1 cellular context compared by ENCODE assay signal in the genomic region with DNA sequence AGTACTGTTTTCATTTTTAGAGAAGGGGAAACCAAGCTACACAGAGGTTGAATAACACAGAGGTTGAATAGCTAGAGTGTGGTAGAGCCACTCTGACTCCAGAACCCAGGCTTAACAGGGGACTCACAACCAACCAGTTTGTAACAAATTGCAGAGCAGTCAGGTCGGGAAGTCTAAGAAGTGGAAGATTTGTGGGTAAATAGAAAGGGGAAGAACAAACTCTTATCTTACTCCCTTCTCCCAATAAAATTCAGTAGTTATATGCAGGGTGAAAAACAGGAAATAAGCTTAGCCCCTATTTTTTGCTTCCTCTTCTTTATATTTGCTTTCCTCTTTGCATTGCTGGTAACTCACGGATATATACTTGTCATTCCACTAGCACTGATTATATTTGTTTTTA.
A peak's percentile ranks its signal among the peaks of the same experiment; 100 is the strongest.
TF ChIP-seq lines count a peak whose summit lies in the region.

No MANE protein-coding gene starts in this region.

TF ChIP-seq in K562, 482 proteins besides CTCF, POLR2A, EP300 and RAD21 (continued from another document):
- TF ChIP-seq, protein P1, sequence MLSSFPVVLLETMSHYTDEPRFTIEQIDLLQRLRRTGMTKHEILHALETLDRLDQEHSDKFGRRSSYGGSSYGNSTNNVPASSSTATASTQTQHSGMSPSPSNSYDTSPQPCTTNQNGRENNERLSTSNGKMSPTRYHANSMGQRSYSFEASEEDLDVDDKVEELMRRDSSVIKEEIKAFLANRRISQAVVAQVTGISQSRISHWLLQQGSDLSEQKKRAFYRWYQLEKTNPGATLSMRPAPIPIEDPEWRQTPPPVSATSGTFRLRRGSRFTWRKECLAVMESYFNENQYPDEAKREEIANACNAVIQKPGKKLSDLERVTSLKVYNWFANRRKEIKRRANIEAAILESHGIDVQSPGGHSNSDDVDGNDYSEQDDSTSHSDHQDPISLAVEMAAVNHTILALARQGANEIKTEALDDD (IDR thresholded peaks at IDR 0.05) = peak; percentile 67; the same call in 1 of the 2 replicates
- TF ChIP-seq STAT5A (IDR thresholded peaks at IDR 0.05; ENCODE audit: borderline replicate concordance, low read length) (no peak), SMARCA5 (IDR thresholded peaks at IDR 0.05) (no peak), AFF4 (CRISPR knock-in tag; IDR thresholded peaks at IDR 0.05) (0 out of 2 replicates have a peak, but pooled peaks have one; percentile 32)
- TF ChIP-seq, protein P2, sequence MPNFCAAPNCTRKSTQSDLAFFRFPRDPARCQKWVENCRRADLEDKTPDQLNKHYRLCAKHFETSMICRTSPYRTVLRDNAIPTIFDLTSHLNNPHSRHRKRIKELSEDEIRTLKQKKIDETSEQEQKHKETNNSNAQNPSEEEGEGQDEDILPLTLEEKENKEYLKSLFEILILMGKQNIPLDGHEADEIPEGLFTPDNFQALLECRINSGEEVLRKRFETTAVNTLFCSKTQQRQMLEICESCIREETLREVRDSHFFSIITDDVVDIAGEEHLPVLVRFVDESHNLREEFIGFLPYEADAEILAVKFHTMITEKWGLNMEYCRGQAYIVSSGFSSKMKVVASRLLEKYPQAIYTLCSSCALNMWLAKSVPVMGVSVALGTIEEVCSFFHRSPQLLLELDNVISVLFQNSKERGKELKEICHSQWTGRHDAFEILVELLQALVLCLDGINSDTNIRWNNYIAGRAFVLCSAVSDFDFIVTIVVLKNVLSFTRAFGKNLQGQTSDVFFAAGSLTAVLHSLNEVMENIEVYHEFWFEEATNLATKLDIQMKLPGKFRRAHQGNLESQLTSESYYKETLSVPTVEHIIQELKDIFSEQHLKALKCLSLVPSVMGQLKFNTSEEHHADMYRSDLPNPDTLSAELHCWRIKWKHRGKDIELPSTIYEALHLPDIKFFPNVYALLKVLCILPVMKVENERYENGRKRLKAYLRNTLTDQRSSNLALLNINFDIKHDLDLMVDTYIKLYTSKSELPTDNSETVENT (CRISPR knock-in tag; IDR thresholded peaks at IDR 0.05) = no peak
